Comparison of ENCODE assay signal across 17 cellular contexts in the genomic region with DNA sequence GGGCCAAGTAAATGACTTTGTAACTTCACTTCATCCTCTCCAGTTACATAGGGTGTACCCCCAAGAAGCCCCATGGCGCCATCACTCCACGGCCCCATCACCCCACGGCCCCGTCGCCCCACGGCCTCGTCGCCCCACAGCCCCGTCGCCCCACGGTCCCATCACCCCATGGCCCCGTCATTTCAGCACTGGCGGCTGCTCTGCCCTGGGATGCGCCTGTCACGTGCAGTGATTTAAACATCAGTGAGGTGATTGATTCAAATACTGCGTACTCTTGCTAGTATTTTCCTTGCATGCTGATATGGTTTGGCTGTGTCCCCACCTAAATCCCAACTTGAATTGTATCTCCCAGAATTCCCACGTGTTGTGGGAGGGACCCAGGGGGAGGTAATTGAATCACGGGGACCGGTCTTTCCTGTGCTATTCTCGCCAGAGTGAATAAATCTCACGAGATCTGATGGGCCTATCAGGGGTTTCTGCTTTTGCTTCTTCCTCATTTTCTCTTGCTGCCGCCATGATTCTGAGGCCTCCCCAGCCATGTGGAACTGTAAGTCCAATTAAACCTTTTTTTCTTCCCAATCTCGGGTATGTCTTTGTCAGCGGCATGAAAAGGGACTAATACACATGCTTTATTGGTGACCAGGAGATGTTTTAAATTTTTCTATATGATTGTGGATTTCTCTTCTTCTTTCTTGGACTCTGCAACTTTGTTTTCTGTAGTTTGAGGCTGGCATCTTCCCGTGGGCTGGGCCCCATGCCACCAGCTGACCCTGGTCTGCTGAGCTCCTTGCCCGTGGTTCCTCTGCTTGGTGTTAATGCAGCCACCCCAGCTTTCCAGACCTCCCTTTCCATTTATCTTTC. TPM values are rescaled to one million over a fixed set of nuclear protein-coding genes. Genes with fewer than 3 reads are reported as not detected.
DNase-seq lines count a peak whose midpoint lies in the region; ATAC-seq and TF ChIP-seq lines count a peak whose summit lies in the region.
"Had no signal": no experiment of that assay in that cellular context is flagged by ENCODE, and none has a peak within 500 bp of the region (broad histone marks: within the 10 kb centered on the region; RNA-seq: fewer than 3 reads in every experiment).

No MANE protein-coding gene starts in this region.

- peak overlapping the region in 1 of 10 donors; percentile 43 for H3K4me3 Mint-ChIP-seq in naive thymus-derived CD4-positive, alpha-beta T cell
- no peak overlapping the region for H3K4me3 Mint-ChIP-seq in Calu3 (ENCODE audit: low read depth, unreplicated experiment)
- H3K4me3 Mint-ChIP-seq: nephron progenitor cell had no signal

- no TSS peak for BruUV-seq in Calu3 (replicated peaks; lab: Mats Ljungman, UMichigan)

- POLR2A ChIA-PET in naive thymus-derived CD4-positive, alpha-beta T cell (lab: Charles Lee) = no interaction called here

- H3K27ac Mint-ChIP-seq in naive thymus-derived CD4-positive, alpha-beta T cell = peak overlapping the region in 2 of 9 donors; percentile 13 to 69
- no peak overlapping the region for H3K27ac Mint-ChIP-seq in Calu3 (ENCODE audit: unreplicated experiment)
- H3K27ac Mint-ChIP-seq: nephron progenitor cell had no signal

- H3K4me1 ChIP-seq in naive thymus-derived CD4-positive, alpha-beta T cell (ENCODE audit: control insufficient read depth in 2 of 2, insufficient read depth in 2 of 2, low read length in 2 of 2) = peaks cover 22 to 29% of the 10 kb centered on the region in 2 donors
- H3K4me1 ChIP-seq: A549 had no signal

- peaks cover 0 to 9% (median 5%) of the 10 kb centered on the region in 5 donors for H3K27me3 Mint-ChIP-seq in naive thymus-derived CD4-positive, alpha-beta T cell
- peaks cover 43% of the 10 kb centered on the region for H3K27me3 Mint-ChIP-seq in Calu3 (ENCODE audit: unreplicated experiment)

- no peaks in the 10 kb centered on the region; the same call in 1 of the 2 replicates for H3K36me3 ChIP-seq in H7 (replicated peaks; ENCODE audit: control insufficient read depth, insufficient read depth, low read length)
- H3K36me3 ChIP-seq in naive thymus-derived CD4-positive, alpha-beta T cell (ENCODE audit: control insufficient read depth in 2 of 3, insufficient read depth in 3 of 3, low read length in 3 of 3) = no peaks in the 10 kb centered on the region
- H3K36me3 ChIP-seq: upper lobe of left lung had no signal

- no peak overlapping the region for H3K4me3 ChIP-seq in H7 (ENCODE audit: insufficient read depth, low read depth, low read length)
- H3K4me3 ChIP-seq in naive thymus-derived CD4-positive, alpha-beta T cell (ENCODE audit: low read length) = no peak overlapping the region
- H3K4me3 ChIP-seq: A549, upper lobe of left lung had no signal

- no peak for TF ChIP-seq CTCF in Calu3 (IDR thresholded peaks at IDR 0.05; ENCODE audit: unreplicated experiment)

- DNase-seq in SIG-M5 treated with dmso at 0.1 percent for 504 hours (lab: John Stamatoyannopoulos, UW; ENCODE audit: unreplicated experiment) (peak; percentile 60), SIG-M5 (lab: John Stamatoyannopoulos, UW) (no peak), H7 (peak; percentile 54), SK-N-DZ (ENCODE audit: low spot score) (peak; percentile 60), Calu3 (no peak)
- no peak for DNase-seq in naive thymus-derived CD4-positive, alpha-beta T cell
- DNase-seq: Kasumi-1, NCI-H2171, nephron progenitor cell, T1000 had no signal

- peaks cover 11 to 36% (median 16%) of the 10 kb centered on the region in 7 donors for H3K4me1 Mint-ChIP-seq in naive thymus-derived CD4-positive, alpha-beta T cell
- no peaks in the 10 kb centered on the region for H3K4me1 Mint-ChIP-seq in Calu3 (ENCODE audit: low read depth, unreplicated experiment)

- H3K9me3 ChIP-seq in naive thymus-derived CD4-positive, alpha-beta T cell (ENCODE audit: control insufficient read depth in 2 of 3, low read length in 3 of 3) = no peaks in the 10 kb centered on the region

- intact Hi-C loops in naive thymus-derived CD4-positive, alpha-beta T cell (cut with micrococcal nuclease) = loop anchor here (2.0 to 5.0 kb wide), 5 partner anchors 174 to 777 kb away; a partner anchor contains a TSS
- intact Hi-C loops in Calu3 (cut with micrococcal nuclease; ENCODE audit: unreplicated experiment) = no loop called here

- no peak for ATAC-seq in naive thymus-derived CD4-positive, alpha-beta T cell
- ATAC-seq in HG02885 (IDR thresholded peaks at IDR 0.05; ENCODE audit: poor library complexity, unreplicated experiment) = no peak
- no peak for ATAC-seq in HG02973 (IDR thresholded peaks at IDR 0.05; ENCODE audit: unreplicated experiment)
- ATAC-seq: A549, Panc1 had no signal

- H3K9me3 Mint-ChIP-seq in naive thymus-derived CD4-positive, alpha-beta T cell = peaks cover 0 to 3% (median 0%) of the 10 kb centered on the region in 11 donors
- H3K9me3 Mint-ChIP-seq in Calu3 (ENCODE audit: low read depth, unreplicated experiment) = no peaks in the 10 kb centered on the region

- peaks cover 0 to 5% (median 0%) of the 10 kb centered on the region in 5 donors for H3K36me3 Mint-ChIP-seq in naive thymus-derived CD4-positive, alpha-beta T cell
- no peaks in the 10 kb centered on the region for H3K36me3 Mint-ChIP-seq in Calu3 (ENCODE audit: insufficient read depth, unreplicated experiment)

- CTCF ChIA-PET in naive thymus-derived CD4-positive, alpha-beta T cell (lab: Charles Lee) = no interaction called here
- CTCF ChIA-PET in Calu3 (lab: Charles Lee) = interaction anchor here (1.6 kb wide), 1 partner anchor 227 kb away, joined by 3 read pairs; no protein-coding TSS in a partner anchor

- peaks cover 20% of the 10 kb centered on the region for H3K27me3 ChIP-seq in H7 (ENCODE audit: control insufficient read depth, insufficient read depth, low read length)
- no peaks in the 10 kb centered on the region for H3K27me3 ChIP-seq in naive thymus-derived CD4-positive, alpha-beta T cell (ENCODE audit: control insufficient read depth in 2 of 2, insufficient read depth in 2 of 2, low read length in 2 of 2)

- peak overlapping the region; percentile 66 for H3K27ac ChIP-seq in naive thymus-derived CD4-positive, alpha-beta T cell (ENCODE audit: low read depth, low read length)
- H3K27ac ChIP-seq: A549, upper lobe of left lung had no signal

RNA-seq across cellular contexts. Expression of a gene that starts 50.1 kb away (rescaled TPM):
- total RNA-seq in H7 (2014; rRNA removed; shearing (Covaris generic)) = 1.8 and 8.0 TPM in 2 replicates
- 9.5 and 10.4 TPM in 2 replicates for polyA plus RNA-seq in SK-N-DZ (2014; cell fraction: cytosol; rRNA removed)
- polyA plus RNA-seq in SK-N-DZ (2014; cell fraction: nucleus; rRNA removed) = 10.2 and 11.6 TPM in 2 replicates
- total RNA-seq in naive thymus-derived CD4-positive, alpha-beta T cell = 1 to 10 TPM; 1.2 to 5.2 (median 4.0) TPM
- 1 to 10 TPM; 1.5 to 1.6 TPM for polyA plus RNA-seq in naive thymus-derived CD4-positive, alpha-beta T cell
- total RNA-seq in Calu3 (2022) = 0.78 and 1.4 TPM in 2 replicates
- total RNA-seq: bronchial epithelial cell, skeletal muscle tissue had no signal

RNA-seq across cellular contexts. Expression of a gene that starts 51.2 kb away (rescaled TPM):
- 17.9 and 19.6 TPM in 2 replicates for total RNA-seq in H7 (2014; rRNA removed; shearing (Covaris generic))
- polyA plus RNA-seq in SK-N-DZ (2014; cell fraction: cytosol; rRNA removed) = 19.8 TPM in 2 replicates
- polyA plus RNA-seq in SK-N-DZ (2014; cell fraction: nucleus; rRNA removed) = 23.4 and 29.2 TPM in 2 replicates
- 10 to 100 TPM; 10.5 to 49.1 (median 21.6) TPM for total RNA-seq in naive thymus-derived CD4-positive, alpha-beta T cell
- polyA plus RNA-seq in naive thymus-derived CD4-positive, alpha-beta T cell = 10 to 100 TPM; 11.7 to 15.6 TPM
- 21.4 and 25.5 TPM in 2 replicates for total RNA-seq in Calu3 (2022)

Comparison
In these comparisons a context has a peak if more than half of its experiments do, and no peak if none do; other contexts are left out.
1. DNase-seq: peak in SIG-M5 treated with dmso at 0.1 percent for 504 hours (single experiment), H7 (single experiment) and SK-N-DZ (single experiment); none in SIG-M5 (single experiment), naive thymus-derived CD4-positive, alpha-beta T cell (0 of 9) and Calu3 (single experiment).